Comparison of ENCODE assay signal across 8 cellular contexts in genomic region chr13:43805071-43805468, GRCh38.
DNase-seq lines count a peak whose midpoint lies in the region; ATAC-seq lines count a peak whose summit lies in the region.

No MANE protein-coding gene starts in this region.

- CTCF ChIA-PET in activated naive CD4-positive, alpha-beta T cell treated with anti-CD3 and anti-CD28 coated beads, Interleukin-2, amount 10 ng/mL, durations not matched to agents 7 days and 5 days (lab: Charles Lee) = interaction anchor here (0.7 to 2.6 kb wide), 13 partner anchors 11 to 1210 kb away, joined by 3 to 15 read pairs (median 5); no protein-coding TSS in a partner anchor

- DNase-seq in activated naive CD4-positive, alpha-beta T cell treated with Interleukin-2 at 50 U/mL for 16 hours = peak; percentile 6
- DNase-seq in activated naive CD4-positive, alpha-beta T cell treated with anti-CD3 and anti-CD28 coated beads, Interleukin-2, amount 10 ng/mL, durations not matched to agents 7 days and 5 days = no peak
- peak; percentile 42 for DNase-seq in SW480 (ENCODE audit: low spot score)
- peak; percentile 69 for DNase-seq in hepatic stellate cell (ENCODE audit: low spot score)
- peak in 12 of 49 donors; percentile 10 to 56 (median 26) for DNase-seq in substantia nigra (lab: John Stamatoyannopoulos, UW)
- DNase-seq in cerebellar cortex (ENCODE audit: low spot score) = no peak

- H3K4me3 Mint-ChIP-seq in activated naive CD4-positive, alpha-beta T cell treated with anti-CD3 and anti-CD28 coated beads, Interleukin-2, amount 10 ng/mL, durations not matched to agents 7 days and 5 days = no peak overlapping the region

- ATAC-seq in GM19023 (IDR thresholded peaks at IDR 0.05; ENCODE audit: unreplicated experiment) (no peak), GM18870 (IDR thresholded peaks at IDR 0.05; ENCODE audit: unreplicated experiment) (no peak)

- H3K9me3 Mint-ChIP-seq in activated naive CD4-positive, alpha-beta T cell treated with anti-CD3 and anti-CD28 coated beads, Interleukin-2, amount 10 ng/mL, durations not matched to agents 7 days and 5 days = no peaks in the 10 kb centered on the region

- H3K27me3 Mint-ChIP-seq in activated naive CD4-positive, alpha-beta T cell treated with anti-CD3 and anti-CD28 coated beads, Interleukin-2, amount 10 ng/mL, durations not matched to agents 7 days and 5 days = peaks cover 5% of the 10 kb centered on the region

- peak overlapping the region; percentile 80 for H3K27ac ChIP-seq in substantia nigra (ENCODE audit: low read depth, low read length, poor library complexity, severe bottlenecking)

- H3K36me3 Mint-ChIP-seq in activated naive CD4-positive, alpha-beta T cell treated with anti-CD3 and anti-CD28 coated beads, Interleukin-2, amount 10 ng/mL, durations not matched to agents 7 days and 5 days = no peaks in the 10 kb centered on the region

- H3K4me1 Mint-ChIP-seq in activated naive CD4-positive, alpha-beta T cell treated with anti-CD3 and anti-CD28 coated beads, Interleukin-2, amount 10 ng/mL, durations not matched to agents 7 days and 5 days = no peaks in the 10 kb centered on the region

- no peak overlapping the region for H3K27ac Mint-ChIP-seq in activated naive CD4-positive, alpha-beta T cell treated with anti-CD3 and anti-CD28 coated beads, Interleukin-2, amount 10 ng/mL, durations not matched to agents 7 days and 5 days

Comparison
In these comparisons a context has a peak if more than half of its experiments do, and no peak if none do; other contexts are left out.
1. DNase-seq: peak in activated naive CD4-positive, alpha-beta T cell treated with Interleukin-2 at 50 U/mL for 16 hours (single experiment), SW480 (single experiment) and hepatic stellate cell (single experiment); none in activated naive CD4-positive, alpha-beta T cell treated with anti-CD3 and anti-CD28 coated beads, Interleukin-2, amount 10 ng/mL, durations not matched to agents 7 days and 5 days (single experiment) and cerebellar cortex (single experiment).